ENCODE assay signal across 11 cellular contexts in the genomic region with DNA sequence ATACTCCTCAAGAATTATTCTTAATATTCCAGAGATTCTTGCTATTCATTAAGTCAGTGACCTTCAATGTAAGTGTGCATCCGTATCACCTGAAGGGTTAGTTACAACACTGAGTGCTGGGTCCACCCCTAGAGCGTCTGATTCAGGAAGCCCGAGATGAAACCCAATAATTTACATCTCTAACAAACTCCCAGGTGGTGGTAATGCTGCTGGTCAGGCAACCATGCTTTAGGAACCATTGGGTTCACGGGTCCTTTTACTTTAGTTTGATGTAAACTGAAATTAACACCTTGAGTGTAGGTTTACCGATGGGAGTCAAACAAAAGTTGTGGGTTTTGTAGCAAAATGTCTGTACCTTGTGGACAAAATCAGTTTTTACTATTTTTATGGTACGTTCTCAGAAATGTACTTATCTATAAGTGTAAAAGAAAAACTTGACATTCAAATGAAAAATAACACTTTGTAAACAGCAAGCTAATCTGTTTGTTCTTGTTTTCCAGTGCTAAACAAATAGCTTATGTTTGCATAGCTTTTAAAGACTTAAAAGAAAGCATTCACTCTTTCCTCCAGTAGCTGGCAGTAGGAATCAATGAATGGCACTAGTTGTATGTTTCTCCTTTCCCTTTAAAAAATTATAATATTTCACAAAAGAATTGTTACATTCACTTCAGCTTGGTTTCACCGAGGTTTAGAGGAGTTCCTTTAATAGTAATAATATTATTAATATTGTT. TPM values are rescaled to one million over a fixed set of nuclear protein-coding genes. Genes with fewer than 3 reads are reported as not detected.
A peak's percentile ranks its signal among the peaks of the same experiment; 100 is the strongest.
DNase-seq lines count a peak whose midpoint lies in the region; ATAC-seq, FAIRE-seq and TF ChIP-seq lines count a peak whose summit lies in the region.
"Had no signal": no experiment of that assay in that cellular context is flagged by ENCODE, and none has a peak within 500 bp of the region (broad histone marks: within the 10 kb centered on the region; RNA-seq: fewer than 3 reads in every experiment).

No MANE protein-coding gene starts in this region.

- in situ Hi-C loops in K562 (cut with MboI): loop anchor here (5.0 to 10.0 kb wide), 3 partner anchors 77 to 223 kb away; no protein-coding TSS in a partner anchor

- no peaks in the 10 kb centered on the region for H4K20me1 ChIP-seq in K562 (replicated peaks; ENCODE audit: control insufficient read depth, insufficient read depth, low read length)

- BruUV-seq in K562 (replicated peaks; lab: Mats Ljungman, UMichigan): no TSS peak

- intact Hi-C loops in K562 (cut with micrococcal nuclease): loop anchor here (2.0 to 5.0 kb wide), 2 partner anchors 77 to 404 kb away; no protein-coding TSS in a partner anchor

- no peak overlapping the region for H3K9ac ChIP-seq in K562 (ENCODE audit: insufficient read depth in 1 of 2, low read depth in 2 of 2, low read length in 2 of 2)
- no peak overlapping the region for H3K9ac ChIP-seq in liver (ENCODE audit: low read depth in 1 of 2, low read length in 2 of 2)

- TF ChIP-seq CTCF in LNCaP clone FGC (IDR thresholded peaks at IDR 0.05; ENCODE audit: control insufficient read depth, extremely low read depth, insufficient read depth) (peak; percentile 52), K562 (IDR thresholded peaks at IDR 0.05 in 2 of 3, conservative IDR thresholded peaks at IDR 0.05 in 1 of 3; ENCODE audit: insufficient read depth in 2 of 3, low read depth in 1 of 3, low read length in 3 of 3) (peak in 2 of 3 experiments; percentile 45 to 81; a peak in 3 of 6 replicates), liver (IDR thresholded peaks at IDR 0.05; ENCODE audit: low read depth, low read length, missing input control) (peak; percentile 3)

- H3K27ac ChIP-seq in K562 (ENCODE audit: extremely low read depth, low read depth, low read length) (no peak overlapping the region), liver (ENCODE audit: low read depth in 1 of 2, low read length in 2 of 2) (no peak overlapping the region)
- H3K27ac ChIP-seq: gastroesophageal sphincter, stomach had no signal

- POLR2A ChIA-PET in K562 (lab: Yijun Ruan, JAX): no interaction called here

- no peaks in the 10 kb centered on the region for H3K27me3 ChIP-seq in K562 (ENCODE audit: control insufficient read depth in 2 of 2, insufficient read depth in 2 of 2, low read length in 2 of 2)
- peaks cover 0 to 2% (median 0%) of the 10 kb centered on the region in 4 donors for H3K27me3 ChIP-seq in liver (ENCODE audit: control insufficient read depth in 4 of 4, insufficient read depth in 4 of 4, low read length in 3 of 4)
- H3K27me3 ChIP-seq: gastroesophageal sphincter had no signal

- FAIRE-seq in K562 (lab: Jason Lieb, UNC): peak; percentile 52

- H3K79me2 ChIP-seq in K562 (ENCODE audit: control insufficient read depth, insufficient read depth, low read length): no peaks in the 10 kb centered on the region

- no peak for TF ChIP-seq POLR2A in K562 (conservative IDR thresholded peaks at IDR 0.05)

- CTCF ChIA-PET in K562 (lab: Yijun Ruan, JAX; ENCODE audit: low intra/inter-chr PET ratio): interaction anchor here (0.8 kb wide), 1 partner anchor 878 kb away, joined by 3 read pairs; no protein-coding TSS in a partner anchor

- 39% methylated on average over 7 of the region's 7 CpGs for WGBS in K562 (ENCODE audit: insufficient coverage, low coverage, missing lambda C conversion rate)
- 48% methylated on average over 7 of the region's 7 CpGs for WGBS in liver

- H3K9me3 ChIP-seq in K562 (replicated peaks; ENCODE audit: control insufficient read depth, insufficient read depth, low read depth, low read length) (no peaks in the 10 kb centered on the region), liver (ENCODE audit: control insufficient read depth in 4 of 4, low read length in 3 of 4) (no peaks in the 10 kb centered on the region)
- H3K9me3 ChIP-seq: gastroesophageal sphincter, stomach had no signal

- H3K36me3 ChIP-seq in K562 (ENCODE audit: control insufficient read depth, insufficient read depth, low read length) (no peaks in the 10 kb centered on the region), liver (ENCODE audit: control insufficient read depth in 4 of 4, insufficient read depth in 3 of 4, low read depth in 1 of 4, low read length in 3 of 4) (no peaks in the 10 kb centered on the region)
- H3K36me3 ChIP-seq: gastroesophageal sphincter, stomach had no signal

- TF ChIP-seq EP300 in K562 (IDR thresholded peaks at IDR 0.05; ENCODE audit: low read length): no peak

- DNase-seq in DMS53 (lab: John Stamatoyannopoulos, UW) (peak; percentile 78), LNCaP clone FGC (ENCODE audit: low read depth) (peak; percentile 50), K562 (ENCODE audit: extremely low read depth in 1 of 4, low spot score in 3 of 4) (peak in 1 of 4 experiments; percentile 37), UCSD-AML1 (lab: John Stamatoyannopoulos, UW; ENCODE audit: unreplicated experiment) (no peak), amygdala (lab: John Stamatoyannopoulos, UW) (no peak), NCI-H2029 treated with DMSO at 0.1 percent for 48 hours (lab: John Stamatoyannopoulos, UW) (no peak), NCI-H1048 (lab: John Stamatoyannopoulos, UW) (no peak)
- DNase-seq: activated CD4-positive, CD25-positive, alpha-beta regulatory T cell; stomach had no signal

- ATAC-seq in K562: peak; percentile 54; the same call in 1 of the 3 replicates
- ATAC-seq: gastroesophageal sphincter had no signal

- H3K4me2 ChIP-seq in K562 (ENCODE audit: insufficient read depth, low read length): no peak overlapping the region

- H3K9me1 ChIP-seq in K562 (ENCODE audit: control insufficient read depth, insufficient read depth, low read length): no peaks in the 10 kb centered on the region

- H3K4me1 ChIP-seq in K562 (replicated peaks in 1 of 2; ENCODE audit: control insufficient read depth in 2 of 2, insufficient read depth in 2 of 2, low read length in 2 of 2) (peaks cover 0 to 11% of the 10 kb centered on the region in 2 experiments; a peak in 2 of 5 replicates), liver (ENCODE audit: control insufficient read depth in 4 of 4, insufficient read depth in 4 of 4, low read length in 3 of 4) (no peaks in the 10 kb centered on the region)
- H3K4me1 ChIP-seq: gastroesophageal sphincter had no signal

- TF ChIP-seq RAD21 in K562 (CRISPR knock-in tag; conservative IDR thresholded peaks at IDR 0.05 in 1 of 2, IDR thresholded peaks at IDR 0.05 in 1 of 2) (peak; percentile 66 to 88), liver (IDR thresholded peaks at IDR 0.05) (peak; percentile 59 to 62)

- H2AFZ ChIP-seq in K562 (ENCODE audit: low read depth, low read length): peak overlapping the region; percentile 54; the same call in 1 of the 2 replicates

- H3K4me3 ChIP-seq in LNCaP clone FGC (ENCODE audit: low read depth, low read length): 0 out of 2 replicates have a peak overlapping the region, but pooled peaks have one; percentile 4
- H3K4me3 ChIP-seq in K562: no peak overlapping the region
- no peak overlapping the region for H3K4me3 ChIP-seq in liver (ENCODE audit: low read depth in 1 of 3, low read length in 3 of 3)
- H3K4me3 ChIP-seq: gastroesophageal sphincter, stomach had no signal

TF ChIP-seq in K562, 482 proteins besides CTCF, POLR2A, EP300 and RAD21 (continues in another document):
- TF ChIP-seq, protein P1, sequence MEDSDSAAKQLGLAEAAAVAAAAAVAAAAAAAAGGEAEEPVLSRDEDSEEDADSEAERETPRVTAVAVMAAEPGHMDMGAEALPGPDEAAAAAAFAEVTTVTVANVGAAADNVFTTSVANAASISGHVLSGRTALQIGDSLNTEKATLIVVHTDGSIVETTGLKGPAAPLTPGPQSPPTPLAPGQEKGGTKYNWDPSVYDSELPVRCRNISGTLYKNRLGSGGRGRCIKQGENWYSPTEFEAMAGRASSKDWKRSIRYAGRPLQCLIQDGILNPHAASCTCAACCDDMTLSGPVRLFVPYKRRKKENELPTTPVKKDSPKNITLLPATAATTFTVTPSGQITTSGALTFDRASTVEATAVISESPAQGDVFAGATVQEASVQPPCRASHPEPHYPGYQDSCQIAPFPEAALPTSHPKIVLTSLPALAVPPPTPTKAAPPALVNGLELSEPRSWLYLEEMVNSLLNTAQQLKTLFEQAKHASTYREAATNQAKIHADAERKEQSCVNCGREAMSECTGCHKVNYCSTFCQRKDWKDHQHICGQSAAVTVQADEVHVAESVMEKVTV (CRISPR knock-in tag; IDR thresholded peaks at IDR 0.05): peak; percentile 73

RNA-seq across cellular contexts. Expression of a gene that starts 32.7 kb away (rescaled TPM):
- not detected in 2 replicates for total RNA-seq in K562 (2011; cell fraction: chromatin; rRNA removed; ENCODE audit: low replicate concordance)
- total RNA-seq in K562 (2011; cell fraction: nucleolus; rRNA removed): 0.53 TPM in 1 of 2 replicates, not detected in the other
- total RNA-seq in K562 (2011; cell fraction: nucleoplasm; rRNA removed): not detected in 2 replicates
- total RNA-seq in K562 (2014; rRNA removed): not detected in 2 replicates
- total RNA-seq in K562 (2014; rRNA removed; fragmentation: Illumina TruSeq; extraction: Trizol): 0.07 TPM in 1 of 2 replicates, not detected in the other
- total RNA-seq in K562 (2015; rRNA removed; fragmentation: Illumina TruSeq; extraction: Trizol): 0.04 TPM in 1 of 2 replicates, not detected in the other
- total RNA-seq in K562 (2021): not detected in 2 replicates
- polyA plus RNA-seq in K562 (2011; rRNA removed): 0.03 TPM in 1 of 2 replicates, not detected in the other
- polyA plus RNA-seq in K562 (2011; cell fraction: cytosol; rRNA removed): not detected in 2 replicates
- not detected in 2 replicates for polyA plus RNA-seq in K562 (2011; cell fraction: nucleus; rRNA removed)
- not detected in 2 replicates for polyA plus RNA-seq in K562 (2012)
- 0.09 TPM in 1 of 2 replicates, not detected in the other for polyA plus RNA-seq in K562 (2014; fragmentation: Illumina TruSeq; extraction: Trizol)
- polyA plus RNA-seq in K562 (2014; fragmentation: Nextera tagmentation; extraction: Ambion mirVana): not detected
- not detected in 2 replicates for polyA plus RNA-seq in K562 (2014; rRNA removed)
- not detected in 2 replicates for polyA minus RNA-seq in K562 (2011; rRNA and poly(A)+ RNA removed)
- not detected in 2 replicates for polyA minus RNA-seq in K562 (2011; cell fraction: cytosol; rRNA and poly(A)+ RNA removed)
- polyA minus RNA-seq in K562 (2011; cell fraction: nucleus; rRNA and poly(A)+ RNA removed): not detected in 2 replicates
- total RNA-seq in liver: 1 to 10 TPM in 1 of 2 donors, under 1 TPM in 1; 0.67 to 4.1 TPM
- polyA plus RNA-seq in liver: under 1 TPM; 0.33 to 0.45 TPM

Comparison
In these comparisons a context has a peak if more than half of its experiments do, and no peak if none do; other contexts are left out.
1. DNase-seq: peak in DMS53 (single experiment) and LNCaP clone FGC (single experiment); none in UCSD-AML1 (single experiment), amygdala (0 of 56), NCI-H2029 treated with DMSO at 0.1 percent for 48 hours (single experiment) and NCI-H1048 (single experiment).
2. CTCF ChIP-seq: peak in every context shown above with its lines; median percentile 63 in K562; 52 in LNCaP clone FGC; 3 in liver.